Comparison of ENCODE assay signal across 1 cellular context in the genomic region with DNA sequence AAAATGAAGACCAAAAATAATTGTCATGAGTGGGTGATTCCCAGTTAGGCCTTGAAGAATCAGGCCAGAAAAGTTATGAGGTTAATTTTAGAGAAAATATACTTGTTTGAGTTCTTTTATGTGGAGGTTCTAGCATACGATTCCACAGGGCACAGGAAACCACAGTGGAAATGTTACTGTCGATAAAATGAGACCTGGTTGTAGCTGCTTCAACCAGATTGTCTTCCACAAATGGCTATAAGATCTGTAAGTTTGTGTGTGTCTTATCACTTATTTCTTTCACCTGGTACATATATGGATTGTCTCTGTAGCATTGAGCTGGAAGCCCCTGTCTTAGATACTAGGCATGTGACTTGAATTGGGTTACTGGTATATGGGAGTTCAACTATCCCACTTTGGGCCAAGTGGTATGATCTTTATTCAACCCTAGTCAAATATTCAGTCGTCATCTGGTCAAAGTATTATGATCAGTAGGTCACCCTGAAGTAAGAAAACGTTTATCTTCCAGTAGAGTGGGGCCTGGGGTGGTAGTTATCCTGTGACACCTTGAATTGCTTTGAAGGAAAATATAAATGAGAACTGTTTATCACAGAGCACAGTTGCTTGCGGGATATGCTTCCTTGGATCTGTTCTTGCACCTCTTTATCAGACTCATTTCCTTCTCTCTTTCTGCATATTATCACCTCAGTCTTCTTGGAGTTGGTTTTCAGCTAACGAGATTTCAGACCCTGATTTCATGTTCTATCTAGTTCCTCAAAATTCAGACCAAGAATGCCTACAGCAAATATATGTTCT.
TF ChIP-seq lines count a peak whose summit lies in the region.

No MANE protein-coding gene starts in this region.

TF ChIP-seq in K562, 482 proteins besides CTCF, POLR2A, EP300 and RAD21 (continued from another document and continues in another):
- TF ChIP-seq MTA1 (IDR thresholded peaks at IDR 0.05; ENCODE audit: borderline replicate concordance) = peak; percentile 60; the same call in 1 of the 2 replicates
- TF ChIP-seq MXI1 (IDR thresholded peaks at IDR 0.05; ENCODE audit: low read depth, low read length) = peak; percentile 37; the same call in 1 of the 2 replicates
- TF ChIP-seq, protein P1, sequence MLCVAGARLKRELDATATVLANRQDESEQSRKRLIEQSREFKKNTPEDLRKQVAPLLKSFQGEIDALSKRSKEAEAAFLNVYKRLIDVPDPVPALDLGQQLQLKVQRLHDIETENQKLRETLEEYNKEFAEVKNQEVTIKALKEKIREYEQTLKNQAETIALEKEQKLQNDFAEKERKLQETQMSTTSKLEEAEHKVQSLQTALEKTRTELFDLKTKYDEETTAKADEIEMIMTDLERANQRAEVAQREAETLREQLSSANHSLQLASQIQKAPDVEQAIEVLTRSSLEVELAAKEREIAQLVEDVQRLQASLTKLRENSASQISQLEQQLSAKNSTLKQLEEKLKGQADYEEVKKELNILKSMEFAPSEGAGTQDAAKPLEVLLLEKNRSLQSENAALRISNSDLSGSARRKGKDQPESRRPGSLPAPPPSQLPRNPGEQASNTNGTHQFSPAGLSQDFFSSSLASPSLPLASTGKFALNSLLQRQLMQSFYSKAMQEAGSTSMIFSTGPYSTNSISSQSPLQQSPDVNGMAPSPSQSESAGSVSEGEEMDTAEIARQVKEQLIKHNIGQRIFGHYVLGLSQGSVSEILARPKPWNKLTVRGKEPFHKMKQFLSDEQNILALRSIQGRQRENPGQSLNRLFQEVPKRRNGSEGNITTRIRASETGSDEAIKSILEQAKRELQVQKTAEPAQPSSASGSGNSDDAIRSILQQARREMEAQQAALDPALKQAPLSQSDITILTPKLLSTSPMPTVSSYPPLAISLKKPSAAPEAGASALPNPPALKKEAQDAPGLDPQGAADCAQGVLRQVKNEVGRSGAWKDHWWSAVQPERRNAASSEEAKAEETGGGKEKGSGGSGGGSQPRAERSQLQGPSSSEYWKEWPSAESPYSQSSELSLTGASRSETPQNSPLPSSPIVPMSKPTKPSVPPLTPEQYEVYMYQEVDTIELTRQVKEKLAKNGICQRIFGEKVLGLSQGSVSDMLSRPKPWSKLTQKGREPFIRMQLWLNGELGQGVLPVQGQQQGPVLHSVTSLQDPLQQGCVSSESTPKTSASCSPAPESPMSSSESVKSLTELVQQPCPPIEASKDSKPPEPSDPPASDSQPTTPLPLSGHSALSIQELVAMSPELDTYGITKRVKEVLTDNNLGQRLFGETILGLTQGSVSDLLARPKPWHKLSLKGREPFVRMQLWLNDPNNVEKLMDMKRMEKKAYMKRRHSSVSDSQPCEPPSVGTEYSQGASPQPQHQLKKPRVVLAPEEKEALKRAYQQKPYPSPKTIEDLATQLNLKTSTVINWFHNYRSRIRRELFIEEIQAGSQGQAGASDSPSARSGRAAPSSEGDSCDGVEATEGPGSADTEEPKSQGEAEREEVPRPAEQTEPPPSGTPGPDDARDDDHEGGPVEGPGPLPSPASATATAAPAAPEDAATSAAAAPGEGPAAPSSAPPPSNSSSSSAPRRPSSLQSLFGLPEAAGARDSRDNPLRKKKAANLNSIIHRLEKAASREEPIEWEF (CRISPR knock-in tag; IDR thresholded peaks at IDR 0.05) = 0 out of 2 replicates have a peak, but pooled peaks have one; percentile 48
- no peak for TF ChIP-seq KAT8 (IDR thresholded peaks at IDR 0.05; ENCODE audit: low read depth)
- TF ChIP-seq ZBTB8A (IDR thresholded peaks at IDR 0.05; ENCODE audit: partially characterized antibody) = no peak
- no peak for TF ChIP-seq HCFC1 (IDR thresholded peaks at IDR 0.05; ENCODE audit: low read depth, low read length)
- TF ChIP-seq, protein P2, sequence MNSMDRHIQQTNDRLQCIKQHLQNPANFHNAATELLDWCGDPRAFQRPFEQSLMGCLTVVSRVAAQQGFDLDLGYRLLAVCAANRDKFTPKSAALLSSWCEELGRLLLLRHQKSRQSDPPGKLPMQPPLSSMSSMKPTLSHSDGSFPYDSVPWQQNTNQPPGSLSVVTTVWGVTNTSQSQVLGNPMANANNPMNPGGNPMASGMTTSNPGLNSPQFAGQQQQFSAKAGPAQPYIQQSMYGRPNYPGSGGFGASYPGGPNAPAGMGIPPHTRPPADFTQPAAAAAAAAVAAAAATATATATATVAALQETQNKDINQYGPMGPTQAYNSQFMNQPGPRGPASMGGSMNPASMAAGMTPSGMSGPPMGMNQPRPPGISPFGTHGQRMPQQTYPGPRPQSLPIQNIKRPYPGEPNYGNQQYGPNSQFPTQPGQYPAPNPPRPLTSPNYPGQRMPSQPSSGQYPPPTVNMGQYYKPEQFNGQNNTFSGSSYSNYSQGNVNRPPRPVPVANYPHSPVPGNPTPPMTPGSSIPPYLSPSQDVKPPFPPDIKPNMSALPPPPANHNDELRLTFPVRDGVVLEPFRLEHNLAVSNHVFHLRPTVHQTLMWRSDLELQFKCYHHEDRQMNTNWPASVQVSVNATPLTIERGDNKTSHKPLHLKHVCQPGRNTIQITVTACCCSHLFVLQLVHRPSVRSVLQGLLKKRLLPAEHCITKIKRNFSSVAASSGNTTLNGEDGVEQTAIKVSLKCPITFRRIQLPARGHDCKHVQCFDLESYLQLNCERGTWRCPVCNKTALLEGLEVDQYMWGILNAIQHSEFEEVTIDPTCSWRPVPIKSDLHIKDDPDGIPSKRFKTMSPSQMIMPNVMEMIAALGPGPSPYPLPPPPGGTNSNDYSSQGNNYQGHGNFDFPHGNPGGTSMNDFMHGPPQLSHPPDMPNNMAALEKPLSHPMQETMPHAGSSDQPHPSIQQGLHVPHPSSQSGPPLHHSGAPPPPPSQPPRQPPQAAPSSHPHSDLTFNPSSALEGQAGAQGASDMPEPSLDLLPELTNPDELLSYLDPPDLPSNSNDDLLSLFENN (IDR thresholded peaks at IDR 0.05; ENCODE audit: low read depth in 2 of 2, low read length in 2 of 2) = peak in 1 of 2 experiments; percentile 89; a peak in 2 of 4 replicates
- TF ChIP-seq, protein P3, sequence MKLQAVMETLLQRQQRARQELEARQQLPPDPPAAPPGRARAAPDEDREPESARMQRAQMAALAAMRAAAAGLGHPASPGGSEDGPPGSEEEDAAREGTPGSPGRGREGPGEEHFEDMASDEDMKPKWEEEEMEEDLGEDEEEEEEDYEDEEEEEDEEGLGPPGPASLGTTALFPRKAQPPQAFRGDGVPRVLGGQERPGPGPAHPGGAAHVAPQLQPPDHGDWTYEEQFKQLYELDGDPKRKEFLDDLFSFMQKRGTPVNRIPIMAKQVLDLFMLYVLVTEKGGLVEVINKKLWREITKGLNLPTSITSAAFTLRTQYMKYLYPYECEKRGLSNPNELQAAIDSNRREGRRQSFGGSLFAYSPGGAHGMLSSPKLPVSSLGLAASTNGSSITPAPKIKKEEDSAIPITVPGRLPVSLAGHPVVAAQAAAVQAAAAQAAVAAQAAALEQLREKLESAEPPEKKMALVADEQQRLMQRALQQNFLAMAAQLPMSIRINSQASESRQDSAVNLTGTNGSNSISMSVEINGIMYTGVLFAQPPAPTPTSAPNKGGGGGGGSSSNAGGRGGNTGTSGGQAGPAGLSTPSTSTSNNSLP (IDR thresholded peaks at IDR 0.05; ENCODE audit: borderline replicate concordance, low read depth, low read length) = 0 out of 2 replicates have a peak, but pooled peaks have one; percentile 56
- TF ChIP-seq, protein P4, sequence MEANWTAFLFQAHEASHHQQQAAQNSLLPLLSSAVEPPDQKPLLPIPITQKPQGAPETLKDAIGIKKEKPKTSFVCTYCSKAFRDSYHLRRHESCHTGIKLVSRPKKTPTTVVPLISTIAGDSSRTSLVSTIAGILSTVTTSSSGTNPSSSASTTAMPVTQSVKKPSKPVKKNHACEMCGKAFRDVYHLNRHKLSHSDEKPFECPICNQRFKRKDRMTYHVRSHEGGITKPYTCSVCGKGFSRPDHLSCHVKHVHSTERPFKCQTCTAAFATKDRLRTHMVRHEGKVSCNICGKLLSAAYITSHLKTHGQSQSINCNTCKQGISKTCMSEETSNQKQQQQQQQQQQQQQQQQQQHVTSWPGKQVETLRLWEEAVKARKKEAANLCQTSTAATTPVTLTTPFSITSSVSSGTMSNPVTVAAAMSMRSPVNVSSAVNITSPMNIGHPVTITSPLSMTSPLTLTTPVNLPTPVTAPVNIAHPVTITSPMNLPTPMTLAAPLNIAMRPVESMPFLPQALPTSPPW (CRISPR knock-in tag; IDR thresholded peaks at IDR 0.05) = peak; percentile 42; the same call in 1 of the 2 replicates
- TF ChIP-seq, protein P5, sequence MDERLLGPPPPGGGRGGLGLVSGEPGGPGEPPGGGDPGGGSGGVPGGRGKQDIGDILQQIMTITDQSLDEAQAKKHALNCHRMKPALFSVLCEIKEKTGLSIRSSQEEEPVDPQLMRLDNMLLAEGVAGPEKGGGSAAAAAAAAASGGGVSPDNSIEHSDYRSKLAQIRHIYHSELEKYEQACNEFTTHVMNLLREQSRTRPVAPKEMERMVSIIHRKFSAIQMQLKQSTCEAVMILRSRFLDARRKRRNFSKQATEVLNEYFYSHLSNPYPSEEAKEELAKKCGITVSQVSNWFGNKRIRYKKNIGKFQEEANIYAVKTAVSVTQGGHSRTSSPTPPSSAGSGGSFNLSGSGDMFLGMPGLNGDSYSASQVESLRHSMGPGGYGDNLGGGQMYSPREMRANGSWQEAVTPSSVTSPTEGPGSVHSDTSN (CRISPR knock-in tag; IDR thresholded peaks at IDR 0.05; ENCODE audit: low read depth) = no peak
- TF ChIP-seq, protein P5 (tag; conservative IDR thresholded peaks at IDR 0.05; ENCODE audit: low read depth) = 0 out of 2 replicates have a peak, but pooled peaks have one; percentile 35
- TF ChIP-seq NCOA2 (IDR thresholded peaks at IDR 0.05; ENCODE audit: partially characterized antibody in 2 of 2) = peak; percentile 36 to 59
- TF ChIP-seq TRIM24 (IDR thresholded peaks at IDR 0.05) = peak; percentile 79 to 87
- no peak for TF ChIP-seq PURB (CRISPR knock-in tag; IDR thresholded peaks at IDR 0.05; ENCODE audit: low read depth)
- peak; percentile 96 for TF ChIP-seq TAL1 (IDR thresholded peaks at IDR 0.05)
- TF ChIP-seq, protein P6, sequence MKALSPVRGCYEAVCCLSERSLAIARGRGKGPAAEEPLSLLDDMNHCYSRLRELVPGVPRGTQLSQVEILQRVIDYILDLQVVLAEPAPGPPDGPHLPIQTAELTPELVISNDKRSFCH (CRISPR knock-in tag; IDR thresholded peaks at IDR 0.05) = no peak
- TF ChIP-seq, protein P6 (tag; IDR thresholded peaks at IDR 0.05) = peak; percentile 85
- 0 out of 2 replicates have a peak, but pooled peaks have one; percentile 15 for TF ChIP-seq KLF6 (CRISPR knock-in tag; IDR thresholded peaks at IDR 0.05; ENCODE audit: borderline replicate concordance)
- TF ChIP-seq RUNX1 (IDR thresholded peaks at IDR 0.05; ENCODE audit: low read depth) = 0 out of 2 replicates have a peak, but pooled peaks have one; percentile 71
- TF ChIP-seq, protein P7, sequence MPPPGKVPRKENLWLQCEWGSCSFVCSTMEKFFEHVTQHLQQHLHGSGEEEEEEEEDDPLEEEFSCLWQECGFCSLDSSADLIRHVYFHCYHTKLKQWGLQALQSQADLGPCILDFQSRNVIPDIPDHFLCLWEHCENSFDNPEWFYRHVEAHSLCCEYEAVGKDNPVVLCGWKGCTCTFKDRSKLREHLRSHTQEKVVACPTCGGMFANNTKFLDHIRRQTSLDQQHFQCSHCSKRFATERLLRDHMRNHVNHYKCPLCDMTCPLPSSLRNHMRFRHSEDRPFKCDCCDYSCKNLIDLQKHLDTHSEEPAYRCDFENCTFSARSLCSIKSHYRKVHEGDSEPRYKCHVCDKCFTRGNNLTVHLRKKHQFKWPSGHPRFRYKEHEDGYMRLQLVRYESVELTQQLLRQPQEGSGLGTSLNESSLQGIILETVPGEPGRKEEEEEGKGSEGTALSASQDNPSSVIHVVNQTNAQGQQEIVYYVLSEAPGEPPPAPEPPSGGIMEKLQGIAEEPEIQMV (tag; conservative IDR thresholded peaks at IDR 0.05; ENCODE audit: low read depth) = no peak
- TF ChIP-seq SP2 (IDR thresholded peaks at IDR 0.05; ENCODE audit: extremely low read depth, low read depth, low read length, poor library complexity, severe bottlenecking) = no peak
- TF ChIP-seq RBM17 (IDR thresholded peaks at IDR 0.05; ENCODE audit: borderline replicate concordance, low read depth, low read length) = no peak
- peak; percentile 50 to 95; a peak in 3 of 4 replicates for TF ChIP-seq HDAC1 (IDR thresholded peaks at IDR 0.05)
- TF ChIP-seq NCOA1 (IDR thresholded peaks at IDR 0.05; ENCODE audit: low read depth) = peak; percentile 76; the same call in 1 of the 2 replicates
- no peak for TF ChIP-seq NR2C2 (CRISPR knock-in tag; IDR thresholded peaks at IDR 0.05)
- peak; percentile 30; the same call in 1 of the 2 replicates for TF ChIP-seq NR2C2 (tag; IDR thresholded peaks at IDR 0.05)
- TF ChIP-seq HDAC3 (IDR thresholded peaks at IDR 0.05; ENCODE audit: borderline replicate concordance, partially characterized antibody) = peak; percentile 84
- TF ChIP-seq CREM (IDR thresholded peaks at IDR 0.05; ENCODE audit: low read depth) = peak; percentile 71; the same call in 1 of the 2 replicates
- TF ChIP-seq, protein P8, sequence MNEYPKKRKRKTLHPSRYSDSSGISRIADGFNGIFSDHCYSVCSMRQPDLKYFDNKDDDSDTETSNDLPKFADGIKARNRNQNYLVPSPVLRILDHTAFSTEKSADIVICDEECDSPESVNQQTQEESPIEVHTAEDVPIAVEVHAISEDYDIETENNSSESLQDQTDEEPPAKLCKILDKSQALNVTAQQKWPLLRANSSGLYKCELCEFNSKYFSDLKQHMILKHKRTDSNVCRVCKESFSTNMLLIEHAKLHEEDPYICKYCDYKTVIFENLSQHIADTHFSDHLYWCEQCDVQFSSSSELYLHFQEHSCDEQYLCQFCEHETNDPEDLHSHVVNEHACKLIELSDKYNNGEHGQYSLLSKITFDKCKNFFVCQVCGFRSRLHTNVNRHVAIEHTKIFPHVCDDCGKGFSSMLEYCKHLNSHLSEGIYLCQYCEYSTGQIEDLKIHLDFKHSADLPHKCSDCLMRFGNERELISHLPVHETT (CRISPR knock-in tag; conservative IDR thresholded peaks at IDR 0.05 in 1 of 2, IDR thresholded peaks at IDR 0.05 in 1 of 2) = peak in 1 of 2 experiments; percentile 78; a peak in 2 of 4 replicates
- TF ChIP-seq HLTF (IDR thresholded peaks at IDR 0.05) = 0 out of 2 replicates have a peak, but pooled peaks have one; percentile 24
- peak; percentile 87 for TF ChIP-seq ESRRA (IDR thresholded peaks at IDR 0.05; ENCODE audit: borderline replicate concordance, low read depth)
- 0 out of 2 replicates have a peak, but pooled peaks have one; percentile 51 for TF ChIP-seq ZNF644 (tag; IDR thresholded peaks at IDR 0.05; ENCODE audit: low read depth)
- TF ChIP-seq SMARCC2 (IDR thresholded peaks at IDR 0.05; ENCODE audit: low read depth) = peak; percentile 83
- TF ChIP-seq NFIX (CRISPR knock-in tag; IDR thresholded peaks at IDR 0.05; ENCODE audit: low read depth) = no peak
- 0 out of 2 replicates have a peak, but pooled peaks have one; percentile 70 for TF ChIP-seq GATAD2B (IDR thresholded peaks at IDR 0.05; ENCODE audit: borderline replicate concordance)
